Comparison of ENCODE assay signal across 10 cellular contexts in the genomic region with DNA sequence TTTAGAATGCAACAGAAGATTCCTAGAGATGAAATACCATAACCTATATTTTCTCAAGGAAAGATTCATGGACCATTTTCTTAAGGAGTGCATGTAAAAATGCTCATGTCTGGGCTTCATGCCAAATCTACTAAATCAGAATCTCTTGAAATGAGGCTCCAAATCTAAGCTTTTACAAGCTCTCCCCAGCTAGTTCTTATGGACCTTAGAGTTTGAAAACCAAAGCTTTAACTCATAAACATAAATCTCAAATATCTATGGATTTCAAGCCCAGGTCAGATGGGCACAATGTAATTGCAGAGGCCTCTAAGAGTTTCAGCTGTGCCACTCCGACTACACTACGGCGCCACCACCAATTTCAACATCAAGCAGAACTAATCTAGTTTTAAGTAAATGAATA.
"Had no signal": no experiment of that assay in that cellular context is flagged by ENCODE, and none has a peak within 500 bp of the region (broad histone marks: within the 10 kb centered on the region; RNA-seq: fewer than 3 reads in every experiment).

No MANE protein-coding gene starts in this region.

- H3K4me2 ChIP-seq: neural progenitor cell had no signal

- H3K27ac ChIP-seq: colonic mucosa, neural progenitor cell, pancreas, upper lobe of right lung had no signal

- H2AFZ ChIP-seq: neural progenitor cell had no signal

- H3K27me3 ChIP-seq: colonic mucosa, neural progenitor cell, pancreas, upper lobe of right lung had no signal

- H3K4me1 ChIP-seq: colonic mucosa, neural progenitor cell, pancreas, upper lobe of right lung had no signal

- H3K9me3 ChIP-seq: colonic mucosa, pancreas, upper lobe of right lung had no signal

- H3K4me3 ChIP-seq: colonic mucosa, neural progenitor cell, pancreas, upper lobe of right lung had no signal

- H3K9ac ChIP-seq: neural progenitor cell had no signal

- ATAC-seq: activated CD4-positive, CD25-positive, alpha-beta regulatory T cell treated with anti-CD3 and anti-CD28 coated beads, Interleukin-2, amount 50 U/mL, for 24 hours; pancreas; stimulated activated naive B cell treated with anti-CD40 and anti-IgM and Interleukin-4, amounts not matched to agents 10 μg/mL and 1 μg/mL and 100 μg/mL, for 72 hours; upper lobe of right lung had no signal

- DNase-seq: activated CD4-positive, alpha-beta T cell treated with anti-CD3 and anti-CD28 coated beads, Interleukin-2, amount 50 U/mL, for 4 hours; activated gamma-delta T cell; activated naive CD8-positive, alpha-beta T cell treated with anti-CD3 and anti-CD28 coated beads, Interleukin-2, amount 10 ng/mL, durations not matched to agents 7 days and 5 days; activated T-cell treated with anti-CD3 and anti-CD28 coated beads, Interleukin-2, amount 50 U/mL, for 48 hours; colonic mucosa; pancreas; stimulated activated naive B cell treated with anti-CD40 and anti-IgM and Interleukin-4, amounts not matched to agents 10 μg/mL and 1 μg/mL and 100 μg/mL, for 72 hours; upper lobe of right lung had no signal

- H3K36me3 ChIP-seq: colonic mucosa, neural progenitor cell, pancreas, upper lobe of right lung had no signal
